9 cellular contexts compared by ENCODE assay signal in the genomic region with DNA sequence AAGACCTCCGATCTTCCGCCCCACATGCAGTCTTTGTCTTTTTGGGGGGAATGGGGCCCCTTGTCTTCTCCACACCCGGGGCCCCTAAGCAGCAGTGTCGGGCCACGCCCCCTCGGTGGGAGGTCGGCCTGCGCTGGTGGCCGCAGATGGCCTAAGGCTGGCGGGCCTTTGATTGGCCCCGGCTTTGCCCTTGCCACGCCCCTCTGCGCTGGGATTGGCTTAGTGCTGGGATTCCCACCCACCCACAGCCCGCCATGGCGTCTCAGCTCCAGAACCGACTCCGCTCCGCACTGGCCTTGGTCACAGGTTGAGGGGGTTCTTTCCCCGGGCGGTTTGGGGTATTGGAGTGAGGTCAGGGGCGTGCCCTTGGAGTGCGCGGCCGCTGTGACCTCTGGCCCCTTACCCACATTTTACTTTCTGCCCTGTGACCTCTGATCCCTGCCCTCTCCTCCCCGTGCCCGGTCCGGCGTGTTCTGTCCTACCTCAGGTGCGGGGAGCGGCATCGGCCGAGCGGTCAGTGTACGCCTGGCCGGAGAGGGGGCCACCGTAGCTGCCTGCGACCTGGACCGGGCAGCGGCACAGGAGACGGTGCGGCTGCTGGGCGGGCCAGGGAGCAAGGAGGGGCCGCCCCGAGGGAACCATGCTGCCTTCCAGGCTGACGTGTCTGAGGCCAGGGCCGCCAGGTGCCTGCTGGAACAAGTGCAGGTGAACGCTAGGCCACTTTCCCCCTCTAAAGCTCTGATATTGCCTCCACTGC. TPM values are rescaled to one million over a fixed set of nuclear protein-coding genes. Genes with fewer than 3 reads are reported as not detected.
DNase-seq lines count a peak whose midpoint lies in the region; ATAC-seq, FAIRE-seq and TF ChIP-seq lines count a peak whose summit lies in the region.
"Had no signal": no experiment of that assay in that cellular context is flagged by ENCODE, and none has a peak within 500 bp of the region (broad histone marks: within the 10 kb centered on the region; RNA-seq: fewer than 3 reads in every experiment).

A gene (plus strand): TSS at position 241 of the 757 bp plus-strand sequence. CDS start 14 bp downstream, at position 255.

- H3K27ac Mint-ChIP-seq in neural progenitor cell: peak within 1 kb of the TSS; percentile 100
- H3K27ac Mint-ChIP-seq in stimulated activated naive CD8-positive, alpha-beta T cell treated with anti-CD3 and anti-CD28 coated beads, Interleukin-15, Interleukin-2, amounts not matched to agents 100 ng/mL and 50 ng/mL, for 24 hours: peak within 1 kb of the TSS; percentile 99

- H3K9me3 Mint-ChIP-seq in neural progenitor cell: no peaks in the 10 kb centered on the region
- no peaks in the 10 kb centered on the region for H3K9me3 Mint-ChIP-seq in stimulated activated naive CD8-positive, alpha-beta T cell treated with anti-CD3 and anti-CD28 coated beads, Interleukin-15, Interleukin-2, amounts not matched to agents 100 ng/mL and 50 ng/mL, for 24 hours

- H3K27me3 ChIP-seq in neural progenitor cell: peaks cover 8% of the 10 kb centered on the region

- peak within 1 kb of the TSS; percentile 85 for H3K4me2 ChIP-seq in neural progenitor cell

- peaks cover 61% of the 10 kb centered on the region for H3K4me1 Mint-ChIP-seq in neural progenitor cell
- H3K4me1 Mint-ChIP-seq in stimulated activated naive CD8-positive, alpha-beta T cell treated with anti-CD3 and anti-CD28 coated beads, Interleukin-15, Interleukin-2, amounts not matched to agents 100 ng/mL and 50 ng/mL, for 24 hours (ENCODE audit: low read depth): peaks cover 68% of the 10 kb centered on the region

- H3K4me3 Mint-ChIP-seq in neural progenitor cell: peak within 1 kb of the TSS; percentile 99
- peak within 1 kb of the TSS; percentile 94 for H3K4me3 Mint-ChIP-seq in stimulated activated naive CD8-positive, alpha-beta T cell treated with anti-CD3 and anti-CD28 coated beads, Interleukin-15, Interleukin-2, amounts not matched to agents 100 ng/mL and 50 ng/mL, for 24 hours

- no peak within 1 kb of the TSS for H3K27ac ChIP-seq in neural progenitor cell

- H2AFZ ChIP-seq in neural progenitor cell (replicated peaks): no peak within 1 kb of the TSS

- ATAC-seq in GM21619 (IDR thresholded peaks at IDR 0.05; ENCODE audit: unreplicated experiment): peak; percentile 36

- peaks cover 73% of the 10 kb centered on the region for H3F3A ChIP-seq in neural progenitor cell (ENCODE audit: low read depth)

- no peak within 1 kb of the TSS for H3K9ac ChIP-seq in neural progenitor cell

- peaks cover 43% of the 10 kb centered on the region for H3K4me1 ChIP-seq in neural progenitor cell

- peaks cover 42% of the 10 kb centered on the region for H4K20me1 ChIP-seq in neural progenitor cell (ENCODE audit: low read depth)

- TF ChIP-seq CTCF in D721Med (IDR thresholded peaks at IDR 0.05; ENCODE audit: insufficient read depth, missing control alignments): no peak
- TF ChIP-seq CTCF in LNCaP clone FGC (IDR thresholded peaks at IDR 0.05; ENCODE audit: control insufficient read depth, extremely low read depth, insufficient read depth): no peak
- TF ChIP-seq CTCF in foreskin fibroblast (IDR thresholded peaks at IDR 0.05; ENCODE audit: low read depth, low read length): no peak
- no peak for TF ChIP-seq CTCF in neural progenitor cell (IDR thresholded peaks at IDR 0.05)

- FAIRE-seq in D721Med (lab: Jason Lieb, UNC): no peak
- FAIRE-seq: islet of Langerhans had no signal

- H3K36me3 ChIP-seq in neural progenitor cell: no peaks in the 10 kb centered on the region

- H3K36me3 Mint-ChIP-seq in neural progenitor cell: peaks cover 31% of the 10 kb centered on the region
- H3K36me3 Mint-ChIP-seq in stimulated activated naive CD8-positive, alpha-beta T cell treated with anti-CD3 and anti-CD28 coated beads, Interleukin-15, Interleukin-2, amounts not matched to agents 100 ng/mL and 50 ng/mL, for 24 hours (ENCODE audit: low read depth): peaks cover 40% of the 10 kb centered on the region

- H3K4me3 ChIP-seq in LNCaP clone FGC (ENCODE audit: low read depth, low read length): peak within 1 kb of the TSS; percentile 88
- peak within 1 kb of the TSS; percentile 56 to 75 for H3K4me3 ChIP-seq in foreskin fibroblast (ENCODE audit: low read depth in 1 of 2, low read length in 2 of 2)
- H3K4me3 ChIP-seq in neural progenitor cell: peak within 1 kb of the TSS; percentile 70

- peaks cover 40% of the 10 kb centered on the region for H3K79me2 ChIP-seq in neural progenitor cell (ENCODE audit: low read depth)

- H3K9me3 ChIP-seq in neural progenitor cell (ENCODE audit: low read depth): no peaks in the 10 kb centered on the region

- H3K27me3 Mint-ChIP-seq in neural progenitor cell (ENCODE audit: insufficient read depth, low read depth): peaks cover 13% of the 10 kb centered on the region
- H3K27me3 Mint-ChIP-seq in stimulated activated naive CD8-positive, alpha-beta T cell treated with anti-CD3 and anti-CD28 coated beads, Interleukin-15, Interleukin-2, amounts not matched to agents 100 ng/mL and 50 ng/mL, for 24 hours: no peaks in the 10 kb centered on the region

- DNase-seq in D721Med (ENCODE audit: insufficient read length, low spot score) (peak; percentile 99), LNCaP clone FGC (ENCODE audit: low read depth) (peak; percentile 62), SHP77 treated with DMSO at 0.1 percent for 48 hours (lab: John Stamatoyannopoulos, UW) (peak; percentile 68), activated gamma-delta T cell (lab: John Stamatoyannopoulos, UW) (peak; percentile 75), foreskin fibroblast (peak; percentile 89 to 97), neural progenitor cell (ENCODE audit: low spot score) (peak; percentile 98)

RNA-seq across cellular contexts. Expression of the gene that starts here (rescaled TPM):
- total RNA-seq in neural progenitor cell (ENCODE audit: low replicate concordance): 4.8 and 9.5 TPM in 2 replicates
